ENCODE assay signal across 20 cellular contexts in the genomic region with DNA sequence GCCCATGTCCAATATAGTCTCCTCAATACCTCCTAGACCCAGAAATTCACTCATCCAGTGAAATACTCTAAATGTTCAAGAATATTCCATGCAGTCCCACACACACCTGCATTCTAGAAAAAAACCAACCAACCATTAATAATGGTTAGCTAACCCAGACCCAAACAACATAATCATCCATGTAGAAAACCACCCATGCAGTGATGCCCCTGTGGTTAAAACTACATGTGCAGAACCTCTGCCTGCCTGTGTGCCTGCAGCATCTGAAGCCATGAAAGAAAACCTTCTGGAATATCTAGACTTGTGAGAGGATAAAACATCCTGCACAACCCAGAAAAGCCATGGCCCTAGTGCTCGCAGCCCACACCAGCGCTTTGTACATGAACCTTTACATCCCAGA. TPM values are rescaled to one million over a fixed set of nuclear protein-coding genes. Genes with fewer than 3 reads are reported as not detected.
"Had no signal": no experiment of that assay in that cellular context is flagged by ENCODE, and none has a peak within 500 bp of the region (broad histone marks: within the 10 kb centered on the region; RNA-seq: fewer than 3 reads in every experiment).

No MANE protein-coding gene starts in this region.

- H3K4me3 ChIP-seq: lower lobe of right lung, right lobe of liver had no signal

- DNase-seq: activated CD4-positive, alpha-beta memory T cell treated with anti-CD3 and anti-CD28 coated beads, Interleukin-2, amount 10 ng/mL, durations not matched to agents 7 days and 5 days; activated CD4-positive, alpha-beta T cell treated with anti-CD3 and anti-CD28 coated beads for 4 hours; activated naive CD4-positive, alpha-beta T cell treated with anti-CD3 and anti-CD28 coated beads, Interleukin-2, amount 10 ng/mL, durations not matched to agents 7 days and 5 days; activated T-cell treated with anti-CD3 and anti-CD28 coated beads, Interleukin-2, amount 50 U/mL, for 24 hours; left cardiac atrium; lower lobe of right lung; right lobe of liver; stimulated activated naive CD8-positive, alpha-beta T cell treated with anti-CD3 and anti-CD28 coated beads, Interleukin-15, amount 100 ng/mL, for 72 hours had no signal

- H3K27ac Mint-ChIP-seq: activated CD4-positive, alpha-beta memory T cell treated with anti-CD3 and anti-CD28 coated beads, Interleukin-2, amount 10 ng/mL, durations not matched to agents 7 days and 5 days; activated naive CD4-positive, alpha-beta T cell treated with anti-CD3 and anti-CD28 coated beads, Interleukin-2, amount 10 ng/mL, durations not matched to agents 7 days and 5 days; activated T-cell treated with anti-CD3 and anti-CD28 coated beads, Interleukin-2, amount 50 U/mL, for 24 hours; mesothelial cell of epicardium; progenitor cell of endocrine pancreas; stimulated activated naive CD8-positive, alpha-beta T cell treated with anti-CD3 and anti-CD28 coated beads, Interleukin-15, amount 100 ng/mL, for 72 hours; type B pancreatic cell had no signal

- H3K36me3 Mint-ChIP-seq: activated naive CD4-positive, alpha-beta T cell treated with anti-CD3 and anti-CD28 coated beads, Interleukin-2, amount 10 ng/mL, durations not matched to agents 7 days and 5 days; immature natural killer cell; mesothelial cell of epicardium; type B pancreatic cell had no signal

- H3K4me1 ChIP-seq: lower lobe of right lung, right lobe of liver had no signal

- H3K4me3 Mint-ChIP-seq: activated CD4-positive, alpha-beta memory T cell treated with anti-CD3 and anti-CD28 coated beads, Interleukin-2, amount 10 ng/mL, durations not matched to agents 7 days and 5 days; activated naive CD4-positive, alpha-beta T cell treated with anti-CD3 and anti-CD28 coated beads, Interleukin-2, amount 10 ng/mL, durations not matched to agents 7 days and 5 days; activated T-cell treated with anti-CD3 and anti-CD28 coated beads, Interleukin-2, amount 50 U/mL, for 24 hours; stimulated activated naive CD8-positive, alpha-beta T cell treated with anti-CD3 and anti-CD28 coated beads, Interleukin-15, amount 100 ng/mL, for 72 hours had no signal

- H3K36me3 ChIP-seq: lower lobe of right lung, right lobe of liver had no signal

- H3K9me3 Mint-ChIP-seq: activated CD4-positive, alpha-beta memory T cell treated with anti-CD3 and anti-CD28 coated beads, Interleukin-2, amount 10 ng/mL, durations not matched to agents 7 days and 5 days; activated naive CD4-positive, alpha-beta T cell treated with anti-CD3 and anti-CD28 coated beads, Interleukin-2, amount 10 ng/mL, durations not matched to agents 7 days and 5 days; activated T-cell treated with anti-CD3 and anti-CD28 coated beads, Interleukin-2, amount 50 U/mL, for 24 hours; mesothelial cell of epicardium; stimulated activated naive CD8-positive, alpha-beta T cell treated with anti-CD3 and anti-CD28 coated beads, Interleukin-15, amount 100 ng/mL, for 72 hours; type B pancreatic cell had no signal

- H3K9me3 ChIP-seq: ascending aorta, lower lobe of right lung, right lobe of liver had no signal

- ATAC-seq: lower lobe of right lung; stimulated activated naive CD8-positive, alpha-beta T cell treated with anti-CD3 and anti-CD28 coated beads, Interleukin-15, amount 100 ng/mL, for 72 hours had no signal

- H3K27ac ChIP-seq: ascending aorta, lower lobe of right lung, right lobe of liver, VCaP had no signal

- H3K27me3 ChIP-seq: ascending aorta, right lobe of liver had no signal

RNA-seq across cellular contexts. Expression of gene SLC22A12, which starts 47.8 kb away (rescaled TPM):
- total RNA-seq: activated CD4-positive, alpha-beta memory T cell treated with anti-CD3 and anti-CD28 coated beads, Interleukin-2, amount 10 ng/mL, durations not matched to agents 7 days and 5 days; ascending aorta; bronchial epithelial cell; chondrocyte; dermis microvascular lymphatic vessel endothelial cell; left cardiac atrium; lower lobe of right lung; mesothelial cell of epicardium; myocyte; progenitor cell of endocrine pancreas; T-helper 1 cell treated with Interleukin-12 subunit alpha and Interleukin-12 subunit beta and Interleukin-4 antibody, amounts not matched to agents 30 ng/mL and 1 ng/mL, for 36 hours; temporal lobe had no signal
